In the genomic region with DNA sequence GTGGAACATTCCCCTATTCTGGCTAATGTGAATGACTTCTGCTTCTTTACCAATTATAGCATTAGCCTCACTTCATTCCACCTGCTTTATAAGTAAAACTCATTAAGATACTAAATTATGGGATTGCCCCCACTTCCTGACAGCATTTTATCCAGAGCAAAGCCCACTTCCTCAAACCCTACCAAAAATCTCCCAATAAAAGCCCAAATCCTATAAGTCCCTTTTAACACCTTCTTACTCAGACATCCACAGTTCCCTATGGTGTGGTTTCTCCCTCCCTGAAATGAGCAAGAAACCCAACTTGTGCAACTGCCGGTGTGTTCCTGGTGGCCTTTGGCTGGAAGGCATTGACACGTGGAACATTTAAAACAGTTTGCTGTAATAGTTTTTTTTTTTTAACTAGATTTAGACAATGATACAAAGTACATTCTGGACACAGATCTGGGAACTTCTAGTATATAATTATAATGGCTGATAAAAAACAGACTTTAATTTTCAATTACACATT, we compare ENCODE assay signal across 9 cellular contexts. TPM values are rescaled to one million over a fixed set of nuclear protein-coding genes. Genes with fewer than 3 reads are reported as not detected.
DNase-seq lines count a peak whose midpoint lies in the region; TF ChIP-seq lines count a peak whose summit lies in the region.
"Had no signal": no experiment of that assay in that cellular context is flagged by ENCODE, and none has a peak within 500 bp of the region (broad histone marks: within the 10 kb centered on the region; RNA-seq: fewer than 3 reads in every experiment).

No MANE protein-coding gene starts in this region.

- no peak overlapping the region for H2AK5ac ChIP-seq in trophoblast cell (ENCODE audit: low read length)

- TF ChIP-seq POLR2A in sigmoid colon (IDR thresholded peaks at IDR 0.05), result no peak

- TF ChIP-seq CTCF in choroid plexus epithelial cell (conservative IDR thresholded peaks at IDR 0.05; ENCODE audit: low read depth, low read length), result no peak
- TF ChIP-seq CTCF in sigmoid colon (IDR thresholded peaks at IDR 0.05), result no peak

- no peaks in the 10 kb centered on the region for H3K79me1 ChIP-seq in trophoblast cell (ENCODE audit: low read length)

- H3K9me3 ChIP-seq in trophoblast cell (ENCODE audit: insufficient read depth, low read depth, low read length), result no peaks in the 10 kb centered on the region
- H3K9me3 ChIP-seq in sigmoid colon, result no peaks in the 10 kb centered on the region

- H3K27me3 ChIP-seq in trophoblast cell (ENCODE audit: insufficient read depth, low read length), result no peaks in the 10 kb centered on the region
- H3K27me3 ChIP-seq in sigmoid colon, result no peaks in the 10 kb centered on the region

- no peak overlapping the region for H4K8ac ChIP-seq in trophoblast cell (ENCODE audit: low read depth, low read length)

- H2AFZ ChIP-seq in trophoblast cell (ENCODE audit: insufficient read depth, low read length, poor library complexity), result no peak overlapping the region

- no peak overlapping the region for H2BK5ac ChIP-seq in trophoblast cell (ENCODE audit: low read depth, low read length, poor library complexity)

- DNase-seq in GDM1 (lab: John Stamatoyannopoulos, UW) (peak; percentile 11), MV-4-11 (lab: John Stamatoyannopoulos, UW) (peak; percentile 75), choroid plexus epithelial cell (ENCODE audit: low read depth) (peak; percentile 71), trophoblast cell (peak in 1 of 2 donors; percentile 9), sigmoid colon (no peak), NCI-H1417 treated with DMSO at 0.1 percent for 48 hours (lab: John Stamatoyannopoulos, UW) (no peak), OCI-M1 (lab: John Stamatoyannopoulos, UW) (no peak)
- DNase-seq: activated naive CD4-positive, alpha-beta T cell treated with anti-CD3 and anti-CD28 coated beads, Interleukin-2, amount 50 U/mL, for 16 hours; DMS153 had no signal

- no peak overlapping the region for H3K4ac ChIP-seq in trophoblast cell (ENCODE audit: low read depth, low read length)

- no peak overlapping the region for H3K18ac ChIP-seq in trophoblast cell (ENCODE audit: low read length)

- no peaks in the 10 kb centered on the region for H3K4me1 ChIP-seq in trophoblast cell (ENCODE audit: control insufficient read depth in 1 of 2, insufficient read depth in 2 of 2, low read length in 2 of 2)
- peaks cover 0 to 14% (median 11%) of the 10 kb centered on the region in 4 donors for H3K4me1 ChIP-seq in sigmoid colon

- H4K91ac ChIP-seq in trophoblast cell (ENCODE audit: low read depth, low read length), result no peak overlapping the region

- H3K36me3 ChIP-seq in trophoblast cell (ENCODE audit: control insufficient read depth in 1 of 2, insufficient read depth in 2 of 2, low read length in 2 of 2), result no peaks in the 10 kb centered on the region
- no peaks in the 10 kb centered on the region for H3K36me3 ChIP-seq in sigmoid colon

- no peak overlapping the region for H4K12ac ChIP-seq in trophoblast cell (ENCODE audit: low read depth, low read length)

- H3K14ac ChIP-seq in trophoblast cell (ENCODE audit: low read length), result no peak overlapping the region

- H3K79me2 ChIP-seq in trophoblast cell (ENCODE audit: control insufficient read depth, insufficient read depth, low read length, poor library complexity), result no peaks in the 10 kb centered on the region

- H3K9ac ChIP-seq in trophoblast cell (ENCODE audit: low read length), result no peak overlapping the region

- no peak for TF ChIP-seq EP300 in sigmoid colon (IDR thresholded peaks at IDR 0.05)

- H3K4me2 ChIP-seq in trophoblast cell (ENCODE audit: low read length), result no peak overlapping the region

- no peak overlapping the region for H2BK120ac ChIP-seq in trophoblast cell (ENCODE audit: insufficient read depth, low read length, poor library complexity)

- intact Hi-C loops in sigmoid colon (cut with DNase I), result no loop called here

- WGBS in trophoblast cell (ENCODE audit: extremely low coverage, insufficient coverage, insufficient read length), result no CpG with 5 or more reads among the region's 2 CpGs
- WGBS in sigmoid colon, 2 donors, result 36 to 41% methylated on average over 2 of the region's 2 CpGs

- no peak overlapping the region for H3K4me3 ChIP-seq in choroid plexus epithelial cell (ENCODE audit: low read depth, low read length)
- no peak overlapping the region for H3K4me3 ChIP-seq in trophoblast cell (ENCODE audit: low read depth, low read length)
- H3K4me3 ChIP-seq in sigmoid colon, result no peak overlapping the region

- H3K23ac ChIP-seq in trophoblast cell (ENCODE audit: low read length), result peak overlapping the region; percentile 98

- H3K27ac ChIP-seq in trophoblast cell (ENCODE audit: low read depth, low read length) (no peak overlapping the region), sigmoid colon (peak overlapping the region in 1 of 4 donors; percentile 5)

- H2BK12ac ChIP-seq in trophoblast cell (ENCODE audit: low read length), result no peak overlapping the region

RNA-seq across cellular contexts. Expression of a gene that starts 53.1 kb away (rescaled TPM):
- polyA plus RNA-seq in trophoblast cell (2013), result 9.8 and 10.3 TPM in 2 replicates
- 10 to 100 TPM in 2 of 4 donors, 1 to 10 TPM in 2; 5.8 to 10.5 (median 9.7) TPM for total RNA-seq in sigmoid colon
- 1 to 10 TPM; 4.2 to 4.6 (median 4.4) TPM for polyA plus RNA-seq in sigmoid colon

Comparison
In these comparisons a context has a peak if more than half of its experiments do, and no peak if none do; other contexts are left out.
1. DNase-seq: peak in GDM1 (single experiment), MV-4-11 (single experiment) and choroid plexus epithelial cell (single experiment); none in sigmoid colon (single experiment), NCI-H1417 treated with DMSO at 0.1 percent for 48 hours (single experiment) and OCI-M1 (single experiment).